ENCODE assay signal across 9 cellular contexts in the genomic region with DNA sequence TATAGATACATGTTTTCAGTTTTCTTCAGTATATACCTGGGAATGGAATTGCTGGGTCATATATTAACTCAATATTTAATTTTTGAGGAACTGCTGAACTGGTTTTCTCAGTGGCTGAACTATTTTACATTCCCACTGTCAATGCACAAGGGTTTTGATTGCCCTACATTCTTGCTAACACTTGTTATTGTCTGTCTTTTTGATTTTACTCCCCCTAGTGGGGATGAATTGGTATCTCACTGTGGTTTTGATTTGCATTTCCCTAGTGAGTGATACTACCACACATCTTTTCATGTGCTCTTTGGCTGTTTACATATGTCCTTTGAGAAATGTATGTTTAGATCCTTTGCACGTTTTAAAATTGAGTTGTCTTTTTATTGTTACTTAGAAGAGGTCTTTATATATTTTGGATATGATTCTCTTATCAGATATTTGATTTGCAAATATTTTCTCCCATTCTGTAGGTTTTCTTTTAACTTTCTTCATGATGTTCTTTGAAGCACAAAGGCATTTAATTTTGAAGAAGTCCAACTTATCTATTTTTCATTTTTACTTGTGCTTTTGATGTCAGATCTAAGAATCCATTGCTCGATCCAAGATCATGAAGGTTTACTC. TPM values are rescaled to one million over a fixed set of nuclear protein-coding genes. Genes with fewer than 3 reads are reported as not detected.
DNase-seq lines count a peak whose midpoint lies in the region; ATAC-seq, FAIRE-seq and TF ChIP-seq lines count a peak whose summit lies in the region.
"Had no signal": no experiment of that assay in that cellular context is flagged by ENCODE, and none has a peak within 500 bp of the region (broad histone marks: within the 10 kb centered on the region; RNA-seq: fewer than 3 reads in every experiment).

No MANE protein-coding gene starts in this region.

- no peak overlapping the region for H3K27ac ChIP-seq in IMR-90 (ENCODE audit: insufficient read depth, low read length)
- no peak overlapping the region for H3K27ac ChIP-seq in Panc1 (ENCODE audit: low read length)
- H3K27ac ChIP-seq in neutrophil, result no peak overlapping the region

- no peak overlapping the region for H3K4ac ChIP-seq in IMR-90 (ENCODE audit: low read depth, low read length)

- H2BK15ac ChIP-seq in IMR-90 (ENCODE audit: low read depth, low read length), result no peak overlapping the region

- in situ Hi-C loops in IMR-90 (cut with MboI; ENCODE audit: low sequenced_read_pairs) (loop anchor here (10.0 kb wide), 1 partner anchor 98 kb away; no protein-coding TSS in a partner anchor), Panc1 (cut with HindIII; ENCODE audit: low pct_unique_long_range_greater_than_20kb, low sequenced_read_pairs) (no loop called here)

- H3K9me3 ChIP-seq in IMR-90 (ENCODE audit: control insufficient read depth, insufficient read depth, low read length) (no peaks in the 10 kb centered on the region), Panc1 (ENCODE audit: control insufficient read depth, insufficient read depth, low read depth, low read length) (no peaks in the 10 kb centered on the region), neutrophil (no peaks in the 10 kb centered on the region)

- DNase-seq in activated CD4-positive, alpha-beta T cell treated with anti-CD3 and anti-CD28 coated beads, Interleukin-2, amount 10 ng/mL, durations not matched to agents 7 days and 5 days, result peak; percentile 40
- DNase-seq in activated CD4-positive, alpha-beta T cell treated with anti-CD3 and anti-CD28 coated beads, Interleukin-2, amount 50 U/mL, for 4 hours, result no peak
- DNase-seq in IMR-90 (peak; percentile 58), Panc1 (ENCODE audit: low read depth, low spot score) (no peak), head of caudate nucleus (no peak)
- no peak for DNase-seq in activated CD8-positive, alpha-beta memory T cell treated with anti-CD3 and anti-CD28 coated beads, Interleukin-2, amount 50 U/mL, for 48 hours

- no peak overlapping the region for H3K4me2 ChIP-seq in IMR-90 (ENCODE audit: low read depth, low read length)

- H3K4me1 Mint-ChIP-seq in activated CD4-positive, alpha-beta T cell treated with anti-CD3 and anti-CD28 coated beads, Interleukin-2, amount 10 ng/mL, durations not matched to agents 7 days and 5 days, result peaks cover 7% of the 10 kb centered on the region

- no peak overlapping the region for H4K5ac ChIP-seq in IMR-90 (ENCODE audit: low read depth, low read length)

- no peaks in the 10 kb centered on the region for H3K9me3 Mint-ChIP-seq in activated CD4-positive, alpha-beta T cell treated with anti-CD3 and anti-CD28 coated beads, Interleukin-2, amount 10 ng/mL, durations not matched to agents 7 days and 5 days
- H3K9me3 Mint-ChIP-seq: dendritic cell treated with granulocyte-macrophage colony-stimulating factor and Interleukin-4, amounts not matched to agents 40 ng/mL and 50 ng/mL, for 4 days had no signal

- POLR2A ChIA-PET in activated CD4-positive, alpha-beta T cell treated with anti-CD3 and anti-CD28 coated beads, Interleukin-2, amount 10 ng/mL, durations not matched to agents 7 days and 5 days (lab: Charles Lee), result no interaction called here
- POLR2A ChIA-PET in IMR-90 (lab: Charles Lee; ENCODE audit: unreplicated experiment) (no interaction called here), Panc1 (lab: Charles Lee) (no interaction called here)

- H3K9ac ChIP-seq in IMR-90 (ENCODE audit: low read depth, low read length), result no peak overlapping the region

- H3K79me1 ChIP-seq in IMR-90 (ENCODE audit: low read depth in 1 of 2, low read length in 2 of 2), result no peaks in the 10 kb centered on the region

- H2AK5ac ChIP-seq in IMR-90 (ENCODE audit: low read depth, low read length), result no peak overlapping the region

- TF ChIP-seq POLR2A in IMR-90 (IDR thresholded peaks at IDR 0.05; ENCODE audit: low read depth, low read length), result no peak

- H3K27ac Mint-ChIP-seq in activated CD4-positive, alpha-beta T cell treated with anti-CD3 and anti-CD28 coated beads, Interleukin-2, amount 10 ng/mL, durations not matched to agents 7 days and 5 days, result no peak overlapping the region
- H3K27ac Mint-ChIP-seq: dendritic cell treated with granulocyte-macrophage colony-stimulating factor and Interleukin-4, amounts not matched to agents 40 ng/mL and 50 ng/mL, for 4 days had no signal

- TF ChIP-seq CTCF in IMR-90 (conservative IDR thresholded peaks at IDR 0.05; ENCODE audit: low read depth, low read length) (peak; percentile 76), Panc1 (IDR thresholded peaks at IDR 0.05) (peak; percentile 75; the same call in 1 of the 2 replicates), neutrophil (IDR thresholded peaks at IDR 0.05) (peak; percentile 61)

- H3K27me3 ChIP-seq in IMR-90 (ENCODE audit: control insufficient read depth, insufficient read depth, low read length), result no peaks in the 10 kb centered on the region
- H3K27me3 ChIP-seq in Panc1 (ENCODE audit: control insufficient read depth, insufficient read depth, low read length), result no peaks in the 10 kb centered on the region
- peaks cover 6% of the 10 kb centered on the region for H3K27me3 ChIP-seq in neutrophil

- H3K27me3 Mint-ChIP-seq in activated CD4-positive, alpha-beta T cell treated with anti-CD3 and anti-CD28 coated beads, Interleukin-2, amount 10 ng/mL, durations not matched to agents 7 days and 5 days, result no peaks in the 10 kb centered on the region
- H3K27me3 Mint-ChIP-seq: dendritic cell treated with granulocyte-macrophage colony-stimulating factor and Interleukin-4, amounts not matched to agents 40 ng/mL and 50 ng/mL, for 4 days had no signal

- H3K56ac ChIP-seq in IMR-90 (ENCODE audit: extremely low read depth, insufficient read depth, low read length), result no peak overlapping the region

- no peak overlapping the region for H4K8ac ChIP-seq in IMR-90 (ENCODE audit: low read depth in 2 of 2, low read length in 2 of 2)

- whole genome bisulfite sequencing in IMR-90 (ENCODE audit: extremely low coverage in 2 of 2, insufficient read length in 1 of 2), 2 experiments, result no CpG with 5 or more reads among the region's 2 CpGs

- dilution Hi-C loops in IMR-90 (cut with HindIII; ENCODE audit: low sequenced_read_pairs, unreplicated experiment), result no loop called here

- H2BK120ac ChIP-seq in IMR-90 (ENCODE audit: low read depth, low read length), result no peak overlapping the region

- H3K36me3 ChIP-seq in IMR-90 (ENCODE audit: control insufficient read depth, insufficient read depth, low read length) (no peaks in the 10 kb centered on the region), Panc1 (ENCODE audit: control insufficient read depth, insufficient read depth, low read length) (no peaks in the 10 kb centered on the region), neutrophil (no peaks in the 10 kb centered on the region)

- peak; percentile 78 for FAIRE-seq in endometrium (lab: Jason Lieb, UNC)

- H3K9me1 ChIP-seq in IMR-90 (ENCODE audit: insufficient read depth, low read length), result no peaks in the 10 kb centered on the region

- ATAC-seq in IMR-90 (ENCODE audit: low read depth) (peak; percentile 59; the same call in 1 of the 2 replicates), Panc1 (peak; percentile 55; the same call in 1 of the 2 replicates)

- no peak overlapping the region for H3K23ac ChIP-seq in IMR-90 (ENCODE audit: low read depth, low read length)

- no peak overlapping the region for H3K4me3 Mint-ChIP-seq in activated CD4-positive, alpha-beta T cell treated with anti-CD3 and anti-CD28 coated beads, Interleukin-2, amount 10 ng/mL, durations not matched to agents 7 days and 5 days
- H3K4me3 Mint-ChIP-seq: dendritic cell treated with granulocyte-macrophage colony-stimulating factor and Interleukin-4, amounts not matched to agents 40 ng/mL and 50 ng/mL, for 4 days had no signal

- no peak overlapping the region for H2AK9ac ChIP-seq in IMR-90 (replicated peaks; ENCODE audit: low read depth, low read length, poor library complexity)

- no peak overlapping the region for H2BK5ac ChIP-seq in IMR-90 (ENCODE audit: low read depth, low read length, poor library complexity, severe bottlenecking)

- no peak overlapping the region for H3K14ac ChIP-seq in IMR-90 (replicated peaks; ENCODE audit: low read depth, low read length)

- no peaks in the 10 kb centered on the region for H4K20me1 ChIP-seq in IMR-90 (ENCODE audit: insufficient read depth, low read length)

- H2AFZ ChIP-seq in IMR-90 (replicated peaks; ENCODE audit: low read length, poor library complexity), result no peak overlapping the region

- CTCF ChIA-PET in activated CD4-positive, alpha-beta T cell treated with anti-CD3 and anti-CD28 coated beads, Interleukin-2, amount 10 ng/mL, durations not matched to agents 7 days and 5 days (lab: Charles Lee), result no interaction called here
- CTCF ChIA-PET in IMR-90 (lab: Yijun Ruan, JAX) (no interaction called here), Panc1 (lab: Charles Lee) (no interaction called here)

- H3K4me1 ChIP-seq in IMR-90 (ENCODE audit: control insufficient read depth, insufficient read depth, low read length) (peaks cover 7% of the 10 kb centered on the region), Panc1 (ENCODE audit: control insufficient read depth, insufficient read depth, low read length) (no peaks in the 10 kb centered on the region), neutrophil (ENCODE audit: control insufficient read depth in 1 of 2, insufficient read depth in 1 of 2, low read depth in 1 of 2, low read length in 1 of 2) (no peaks in the 10 kb centered on the region)

- H2BK20ac ChIP-seq in IMR-90 (ENCODE audit: low read depth, low read length), result no peak overlapping the region

- intact Hi-C loops in IMR-90 (cut with micrococcal nuclease) (loop anchor here (1.0 to 2.0 kb wide), 2 partner anchors 92 to 106 kb away; no protein-coding TSS in a partner anchor), Panc1 (cut with micrococcal nuclease; ENCODE audit: unreplicated experiment) (loop anchor here (2.0 kb wide), 1 partner anchor 92 kb away; no protein-coding TSS in a partner anchor), head of caudate nucleus (cut with DNase I) (no loop called here)

- no peaks in the 10 kb centered on the region for H3K36me3 Mint-ChIP-seq in activated CD4-positive, alpha-beta T cell treated with anti-CD3 and anti-CD28 coated beads, Interleukin-2, amount 10 ng/mL, durations not matched to agents 7 days and 5 days (ENCODE audit: low read depth)

- no peak overlapping the region for H3K18ac ChIP-seq in IMR-90 (ENCODE audit: low read depth, low read length)

- no peak overlapping the region for H3K4me3 ChIP-seq in IMR-90 (ENCODE audit: insufficient read depth, low read depth, low read length)
- H3K4me3 ChIP-seq in Panc1 (ENCODE audit: low read depth in 2 of 2, low read length in 2 of 2), result no peak overlapping the region
- no peak overlapping the region for H3K4me3 ChIP-seq in neutrophil (ENCODE audit: low read depth in 1 of 2, low read length in 1 of 2)

- peak; percentile 72 for TF ChIP-seq RAD21 in IMR-90 (IDR thresholded peaks at IDR 0.05; ENCODE audit: low read length)

- no peak overlapping the region for H4K91ac ChIP-seq in IMR-90 (ENCODE audit: insufficient read depth, low read depth, low read length)

- BruUV-seq in IMR-90 (replicated peaks; lab: Mats Ljungman, UMichigan) (no TSS peak), Panc1 (replicated peaks; lab: Mats Ljungman, UMichigan) (no TSS peak)

RNA-seq across cellular contexts. Expression of a gene that starts 36.2 kb away (rescaled TPM):
- total RNA-seq in activated CD4-positive, alpha-beta T cell treated with anti-CD3 and anti-CD28 coated beads, Interleukin-2, amount 10 ng/mL, durations not matched to agents 7 days and 5 days, result 10 to 100 TPM; 26.2 to 28.9 TPM
- total RNA-seq in IMR-90 (2012; rRNA removed) (21.4 and 23.5 TPM in 2 replicates), Panc1 (2021; ENCODE audit: unreplicated experiment) (57.3 TPM)
- polyA plus RNA-seq in IMR-90 (2012; rRNA removed), result 37.3 and 39.6 TPM in 2 replicates
- 29.3 and 37.4 TPM in 2 replicates for polyA plus RNA-seq in IMR-90 (2012; cell fraction: cytosol; rRNA removed)
- polyA plus RNA-seq in IMR-90 (2012; cell fraction: nucleus; rRNA removed; ENCODE audit: low replicate concordance), result 61.9 and 87.8 TPM in 2 replicates
- 52.1 TPM for polyA plus RNA-seq in Panc1 (2012; ENCODE audit: insufficient read length)

Comparison
In these comparisons a context has a peak if more than half of its experiments do, and no peak if none do; other contexts are left out.
1. DNase-seq: peak in activated CD4-positive, alpha-beta T cell treated with anti-CD3 and anti-CD28 coated beads, Interleukin-2, amount 10 ng/mL, durations not matched to agents 7 days and 5 days (single experiment) and IMR-90 (single experiment); none in activated CD4-positive, alpha-beta T cell treated with anti-CD3 and anti-CD28 coated beads, Interleukin-2, amount 50 U/mL, for 4 hours (0 of 2), Panc1 (single experiment), head of caudate nucleus (0 of 42) and activated CD8-positive, alpha-beta memory T cell treated with anti-CD3 and anti-CD28 coated beads, Interleukin-2, amount 50 U/mL, for 48 hours (single experiment).
2. Peak in every context shown above with its lines, with median percentiles within 50 percentile points of each other: CTCF ChIP-seq.